In genomic region chr20:51837876-51838420, GRCh38 we compare ENCODE assay signal across 25 cellular contexts. TPM values are rescaled to one million over a fixed set of nuclear protein-coding genes. Genes with fewer than 3 reads are reported as not detected.
"Had no signal": no experiment of that assay in that cellular context is flagged by ENCODE, and none has a peak within 500 bp of the region (broad histone marks: within the 10 kb centered on the region; RNA-seq: fewer than 3 reads in every experiment).

No MANE protein-coding gene starts in this region.

- H3K9me3 Mint-ChIP-seq: IgD-negative memory B cell had no signal

- H3K36me3 Mint-ChIP-seq: IgD-negative memory B cell had no signal

- H3K27me3 Mint-ChIP-seq: IgD-negative memory B cell had no signal

- H3K9me3 ChIP-seq: SK-N-SH had no signal

- H3K4me3 ChIP-seq: K562 had no signal

- H3K9ac ChIP-seq: KMS-11, SK-N-SH had no signal

- H3K4me2 ChIP-seq: KMS-11, SK-N-SH had no signal

- ATAC-seq: K562, Panc1, PC-3 had no signal

- H3K27ac ChIP-seq: HL-60, KMS-11, RWPE1 had no signal

- DNase-seq: Kasumi-1; MM.1S; NCI-H1092 treated with DMSO at 0.1 percent for 48 hours; NCI-H1436; NCI-H187; NCI-H2029; NCI-H2081 treated with DMSO at 0.1 percent for 48 hours; NCI-H2171; NCI-H226; NCI-H446; NCI-H510A; NCI-H524 treated with DMSO at 0.1 percent for 48 hours; NCI-H69; NCI-H774; NK-92 treated with Interleukin-12 subunit alpha and Interleukin-12 subunit beta, amount 100 ng/mL, for 24 hours; PC-3; SHP77; SK-N-SH; SW 1271 had no signal

- H3K4me3 Mint-ChIP-seq: IgD-negative memory B cell had no signal

RNA-seq across cellular contexts. Expression of gene SALL4, which starts 35.6 kb away (rescaled TPM):
- polyA plus RNA-seq: IgD-negative memory B cell had no signal
